ENCODE assay signal across 24 cellular contexts in genomic region chr10:24047201-24047600, GRCh38.
"Had no signal": no experiment of that assay in that cellular context is flagged by ENCODE, and none has a peak within 500 bp of the region (broad histone marks: within the 10 kb centered on the region; RNA-seq: fewer than 3 reads in every experiment).

No MANE protein-coding gene starts in this region.

- H3K4me3 ChIP-seq: coronary artery, esophagus squamous epithelium, gastroesophageal sphincter had no signal

- H3K36me3 ChIP-seq: brain microvascular endothelial cell, esophagus squamous epithelium, gastroesophageal sphincter had no signal

- DNase-seq: activated CD4-positive, alpha-beta memory T cell treated with anti-CD3 and anti-CD28 coated beads, Interleukin-2, amount 10 ng/mL, durations not matched to agents 7 days and 5 days; activated CD4-positive, alpha-beta T cell treated with anti-CD3 and anti-CD28 coated beads for 1 hour; activated CD4-positive, alpha-beta T cell treated with anti-CD3 and anti-CD28 coated beads for 4 hours; activated CD4-positive, alpha-beta T cell treated with anti-CD3 and anti-CD28 coated beads, Interleukin-2, amount 10 ng/mL, durations not matched to agents 7 days and 5 days; activated CD4-positive, alpha-beta T cell treated with anti-CD3 and anti-CD28 coated beads, Interleukin-2, amount 50 U/mL, for 4 hours; activated CD8-positive, alpha-beta memory T cell treated with anti-CD3 and anti-CD28 coated beads, Interleukin-2, amount 50 U/mL, for 48 hours; activated effector memory CD4-positive, alpha-beta T cell treated with Interleukin-2 at 50 U/mL for 16 hours; activated gamma-delta T cell treated with Interleukin-2 at 50 U/mL for 16 hours; activated naive CD4-positive, alpha-beta T cell treated with anti-CD3 and anti-CD28 coated beads, Interleukin-2, amount 50 U/mL, for 16 hours; activated naive CD4-positive, alpha-beta T cell treated with Interleukin-2 at 50 U/mL for 16 hours; activated T-cell treated with anti-CD3 and anti-CD28 coated beads for 4 hours; activated T-cell treated with anti-CD3 and anti-CD28 coated beads, Interleukin-2, amount 50 U/mL, for 24 hours; amniotic stem cell; anterior cingulate cortex; dermis blood vessel endothelial cell; effector CD8-positive, alpha-beta T cell; esophagus squamous epithelium; foreskin melanocyte; T-helper 2 cell had no signal

- H3K4me1 ChIP-seq: esophagus squamous epithelium, gastroesophageal sphincter had no signal

- H3K27me3 ChIP-seq: brain microvascular endothelial cell had no signal

- H3K9me3 ChIP-seq: esophagus squamous epithelium had no signal

- H3K27ac ChIP-seq: brain microvascular endothelial cell, coronary artery, epithelial cell of prostate, esophagus squamous epithelium, gastroesophageal sphincter, VCaP had no signal
